1 cellular context compared by ENCODE assay signal in the genomic region with DNA sequence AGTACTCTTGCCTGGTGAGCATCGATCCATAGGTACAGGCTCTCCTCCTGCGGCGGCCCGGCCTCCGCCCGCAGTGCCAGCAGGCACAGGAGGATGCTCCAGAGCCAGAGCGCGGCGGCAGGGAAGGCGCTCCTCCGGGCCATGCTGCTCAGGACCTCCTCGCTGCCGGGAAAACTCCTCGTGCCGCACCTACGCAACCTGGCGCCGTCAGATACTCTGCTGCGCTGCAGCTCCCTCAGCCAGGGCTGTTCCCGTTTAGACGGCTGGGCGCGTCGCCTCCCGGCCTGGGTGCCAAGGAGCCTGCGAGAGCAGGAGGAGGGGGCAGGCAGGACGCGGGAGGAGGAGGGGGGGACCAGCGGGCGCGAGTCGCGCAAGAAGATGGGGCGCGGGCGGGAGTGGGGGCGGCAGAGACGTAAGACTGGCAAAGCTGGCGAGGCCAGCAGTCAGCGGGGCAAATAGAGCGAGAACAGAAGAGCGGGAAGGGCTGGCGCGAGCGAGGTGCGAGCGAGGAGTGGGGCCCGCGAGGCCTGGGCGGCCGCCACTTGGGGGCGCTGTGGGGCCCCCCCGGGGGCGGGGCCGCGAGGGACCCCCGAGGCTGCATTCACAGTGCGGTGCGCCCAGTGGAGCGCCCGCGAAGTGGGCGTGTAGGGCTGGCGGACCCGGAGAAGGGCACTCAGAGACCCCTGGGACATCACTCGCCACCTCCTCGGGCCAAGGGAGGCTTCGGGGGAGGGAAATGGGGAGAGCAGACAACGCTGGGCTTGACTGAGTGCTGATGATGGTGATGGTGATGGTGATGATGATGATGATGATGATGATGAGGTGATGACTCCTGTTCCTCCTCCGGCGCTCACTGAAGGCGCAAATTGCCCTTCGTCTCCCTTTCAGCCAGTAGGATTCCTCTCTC.
TF ChIP-seq lines count a peak whose summit lies in the region.

A gene with protein sequence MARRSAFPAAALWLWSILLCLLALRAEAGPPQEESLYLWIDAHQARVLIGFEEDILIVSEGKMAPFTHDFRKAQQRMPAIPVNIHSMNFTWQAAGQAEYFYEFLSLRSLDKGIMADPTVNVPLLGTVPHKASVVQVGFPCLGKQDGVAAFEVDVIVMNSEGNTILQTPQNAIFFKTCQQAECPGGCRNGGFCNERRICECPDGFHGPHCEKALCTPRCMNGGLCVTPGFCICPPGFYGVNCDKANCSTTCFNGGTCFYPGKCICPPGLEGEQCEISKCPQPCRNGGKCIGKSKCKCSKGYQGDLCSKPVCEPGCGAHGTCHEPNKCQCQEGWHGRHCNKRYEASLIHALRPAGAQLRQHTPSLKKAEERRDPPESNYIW (minus strand): TSS at position 257 of the 907 bp plus-strand sequence. CDS start 114 bp downstream, at position 143.

TF ChIP-seq in WTC11, 78 proteins besides CTCF, POLR2A, EP300 and RAD21 (continued from another document and continues in another):
- TF ChIP-seq, protein P1, sequence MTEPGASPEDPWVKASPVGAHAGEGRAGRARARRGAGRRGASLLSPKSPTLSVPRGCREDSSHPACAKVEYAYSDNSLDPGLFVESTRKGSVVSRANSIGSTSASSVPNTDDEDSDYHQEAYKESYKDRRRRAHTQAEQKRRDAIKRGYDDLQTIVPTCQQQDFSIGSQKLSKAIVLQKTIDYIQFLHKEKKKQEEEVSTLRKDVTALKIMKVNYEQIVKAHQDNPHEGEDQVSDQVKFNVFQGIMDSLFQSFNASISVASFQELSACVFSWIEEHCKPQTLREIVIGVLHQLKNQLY (CRISPR knock-in tag; IDR thresholded peaks at IDR 0.05): no peak
- TF ChIP-seq, protein P2, sequence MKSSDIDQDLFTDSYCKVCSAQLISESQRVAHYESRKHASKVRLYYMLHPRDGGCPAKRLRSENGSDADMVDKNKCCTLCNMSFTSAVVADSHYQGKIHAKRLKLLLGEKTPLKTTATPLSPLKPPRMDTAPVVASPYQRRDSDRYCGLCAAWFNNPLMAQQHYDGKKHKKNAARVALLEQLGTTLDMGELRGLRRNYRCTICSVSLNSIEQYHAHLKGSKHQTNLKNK (CRISPR knock-in tag; IDR thresholded peaks at IDR 0.05): no peak
- TF ChIP-seq NR1H2 (CRISPR knock-in tag; IDR thresholded peaks at IDR 0.05) (no peak), SMAD3 (CRISPR knock-in tag; IDR thresholded peaks at IDR 0.05; ENCODE audit: borderline replicate concordance) (0 out of 2 replicates have a peak, but pooled peaks have one; percentile 18), FOXJ3 (CRISPR knock-in tag; IDR thresholded peaks at IDR 0.05; ENCODE audit: borderline replicate concordance) (no peak), ZNF423 (CRISPR knock-in tag; IDR thresholded peaks at IDR 0.05) (no peak), NR3C1 (CRISPR knock-in tag; conservative IDR thresholded peaks at IDR 0.05; ENCODE audit: low read depth) (no peak), PRRX2 (CRISPR knock-in tag; IDR thresholded peaks at IDR 0.05) (no peak), SOX15 (CRISPR knock-in tag; IDR thresholded peaks at IDR 0.05) (no peak), ZBTB21 (CRISPR knock-in tag; IDR thresholded peaks at IDR 0.05; ENCODE audit: borderline replicate concordance) (peak; percentile 80; the same call in 1 of the 2 replicates), TCF7 (CRISPR knock-in tag; IDR thresholded peaks at IDR 0.05; ENCODE audit: low read depth) (no peak), ELF4 (CRISPR knock-in tag; IDR thresholded peaks at IDR 0.05; ENCODE audit: low read depth) (no peak), JAZF1 (CRISPR knock-in tag; IDR thresholded peaks at IDR 0.05) (no peak), ZNF219 (CRISPR knock-in tag; IDR thresholded peaks at IDR 0.05; ENCODE audit: borderline replicate concordance) (no peak), TEAD1 (CRISPR knock-in tag; IDR thresholded peaks at IDR 0.05) (no peak), RORB (CRISPR knock-in tag; IDR thresholded peaks at IDR 0.05) (no peak)
- TF ChIP-seq, protein P3, sequence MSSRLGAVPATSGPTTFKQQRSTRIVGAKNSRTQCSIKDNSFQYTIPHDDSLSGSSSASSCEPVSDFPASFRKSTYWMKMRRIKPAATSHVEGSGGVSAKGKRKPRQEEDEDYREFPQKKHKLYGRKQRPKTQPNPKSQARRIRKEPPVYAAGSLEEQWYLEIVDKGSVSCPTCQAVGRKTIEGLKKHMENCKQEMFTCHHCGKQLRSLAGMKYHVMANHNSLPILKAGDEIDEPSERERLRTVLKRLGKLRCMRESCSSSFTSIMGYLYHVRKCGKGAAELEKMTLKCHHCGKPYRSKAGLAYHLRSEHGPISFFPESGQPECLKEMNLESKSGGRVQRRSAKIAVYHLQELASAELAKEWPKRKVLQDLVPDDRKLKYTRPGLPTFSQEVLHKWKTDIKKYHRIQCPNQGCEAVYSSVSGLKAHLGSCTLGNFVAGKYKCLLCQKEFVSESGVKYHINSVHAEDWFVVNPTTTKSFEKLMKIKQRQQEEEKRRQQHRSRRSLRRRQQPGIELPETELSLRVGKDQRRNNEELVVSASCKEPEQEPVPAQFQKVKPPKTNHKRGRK (CRISPR knock-in tag; IDR thresholded peaks at IDR 0.05; ENCODE audit: borderline replicate concordance): 0 out of 2 replicates have a peak, but pooled peaks have one; percentile 16
- TF ChIP-seq, protein P4, sequence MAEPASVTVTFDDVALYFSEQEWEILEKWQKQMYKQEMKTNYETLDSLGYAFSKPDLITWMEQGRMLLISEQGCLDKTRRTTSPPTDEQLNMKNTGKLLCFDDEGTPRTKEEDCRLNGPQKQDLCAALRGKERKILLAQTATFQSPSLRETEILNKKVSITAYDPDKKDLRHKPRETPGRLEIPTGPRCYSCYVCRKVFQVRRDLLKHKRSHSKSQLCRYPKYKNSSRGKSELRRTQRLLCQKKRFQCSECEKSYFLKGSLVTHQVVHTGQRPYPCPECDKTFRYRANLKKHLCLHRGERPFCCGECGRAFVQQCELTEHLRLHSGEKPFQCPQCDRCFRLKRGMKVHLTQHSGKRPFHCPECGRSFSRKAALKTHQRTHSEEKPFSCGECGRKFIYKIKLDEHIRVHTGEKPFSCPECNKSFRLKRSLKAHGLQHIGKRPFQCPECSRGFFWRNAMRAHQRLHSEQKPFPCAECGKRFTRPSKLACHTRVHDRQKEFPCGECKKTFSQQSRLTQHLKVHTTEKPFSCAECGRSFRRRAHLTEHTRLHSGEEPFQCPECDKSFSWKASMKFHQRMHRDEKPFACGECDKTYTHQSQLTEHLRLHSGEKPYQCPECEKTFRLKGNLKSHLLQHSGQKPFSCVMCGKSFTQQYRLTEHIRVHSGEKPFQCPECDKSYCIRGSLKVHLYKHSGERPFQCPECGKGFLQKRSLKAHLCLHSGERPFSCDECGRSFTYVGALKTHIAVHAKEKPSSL (CRISPR knock-in tag; conservative IDR thresholded peaks at IDR 0.05): no peak
- TF ChIP-seq, protein P5, sequence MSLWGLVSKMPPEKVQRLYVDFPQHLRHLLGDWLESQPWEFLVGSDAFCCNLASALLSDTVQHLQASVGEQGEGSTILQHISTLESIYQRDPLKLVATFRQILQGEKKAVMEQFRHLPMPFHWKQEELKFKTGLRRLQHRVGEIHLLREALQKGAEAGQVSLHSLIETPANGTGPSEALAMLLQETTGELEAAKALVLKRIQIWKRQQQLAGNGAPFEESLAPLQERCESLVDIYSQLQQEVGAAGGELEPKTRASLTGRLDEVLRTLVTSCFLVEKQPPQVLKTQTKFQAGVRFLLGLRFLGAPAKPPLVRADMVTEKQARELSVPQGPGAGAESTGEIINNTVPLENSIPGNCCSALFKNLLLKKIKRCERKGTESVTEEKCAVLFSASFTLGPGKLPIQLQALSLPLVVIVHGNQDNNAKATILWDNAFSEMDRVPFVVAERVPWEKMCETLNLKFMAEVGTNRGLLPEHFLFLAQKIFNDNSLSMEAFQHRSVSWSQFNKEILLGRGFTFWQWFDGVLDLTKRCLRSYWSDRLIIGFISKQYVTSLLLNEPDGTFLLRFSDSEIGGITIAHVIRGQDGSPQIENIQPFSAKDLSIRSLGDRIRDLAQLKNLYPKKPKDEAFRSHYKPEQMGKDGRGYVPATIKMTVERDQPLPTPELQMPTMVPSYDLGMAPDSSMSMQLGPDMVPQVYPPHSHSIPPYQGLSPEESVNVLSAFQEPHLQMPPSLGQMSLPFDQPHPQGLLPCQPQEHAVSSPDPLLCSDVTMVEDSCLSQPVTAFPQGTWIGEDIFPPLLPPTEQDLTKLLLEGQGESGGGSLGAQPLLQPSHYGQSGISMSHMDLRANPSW (CRISPR knock-in tag; conservative IDR thresholded peaks at IDR 0.05; ENCODE audit: low read depth): no peak
- TF ChIP-seq, protein P6, sequence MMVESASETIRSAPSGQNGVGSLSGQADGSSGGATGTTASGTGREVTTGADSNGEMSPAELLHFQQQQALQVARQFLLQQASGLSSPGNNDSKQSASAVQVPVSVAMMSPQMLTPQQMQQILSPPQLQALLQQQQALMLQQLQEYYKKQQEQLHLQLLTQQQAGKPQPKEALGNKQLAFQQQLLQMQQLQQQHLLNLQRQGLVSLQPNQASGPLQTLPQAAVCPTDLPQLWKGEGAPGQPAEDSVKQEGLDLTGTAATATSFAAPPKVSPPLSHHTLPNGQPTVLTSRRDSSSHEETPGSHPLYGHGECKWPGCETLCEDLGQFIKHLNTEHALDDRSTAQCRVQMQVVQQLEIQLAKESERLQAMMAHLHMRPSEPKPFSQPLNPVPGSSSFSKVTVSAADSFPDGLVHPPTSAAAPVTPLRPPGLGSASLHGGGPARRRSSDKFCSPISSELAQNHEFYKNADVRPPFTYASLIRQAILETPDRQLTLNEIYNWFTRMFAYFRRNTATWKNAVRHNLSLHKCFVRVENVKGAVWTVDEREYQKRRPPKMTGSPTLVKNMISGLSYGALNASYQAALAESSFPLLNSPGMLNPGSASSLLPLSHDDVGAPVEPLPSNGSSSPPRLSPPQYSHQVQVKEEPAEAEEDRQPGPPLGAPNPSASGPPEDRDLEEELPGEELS (CRISPR knock-in tag; IDR thresholded peaks at IDR 0.05): peak; percentile 64; the same call in 1 of the 2 replicates
- TF ChIP-seq, protein P7, sequence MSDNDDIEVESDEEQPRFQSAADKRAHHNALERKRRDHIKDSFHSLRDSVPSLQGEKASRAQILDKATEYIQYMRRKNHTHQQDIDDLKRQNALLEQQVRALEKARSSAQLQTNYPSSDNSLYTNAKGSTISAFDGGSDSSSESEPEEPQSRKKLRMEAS (CRISPR knock-in tag; IDR thresholded peaks at IDR 0.05): peak; percentile 95
- TF ChIP-seq, protein P8, sequence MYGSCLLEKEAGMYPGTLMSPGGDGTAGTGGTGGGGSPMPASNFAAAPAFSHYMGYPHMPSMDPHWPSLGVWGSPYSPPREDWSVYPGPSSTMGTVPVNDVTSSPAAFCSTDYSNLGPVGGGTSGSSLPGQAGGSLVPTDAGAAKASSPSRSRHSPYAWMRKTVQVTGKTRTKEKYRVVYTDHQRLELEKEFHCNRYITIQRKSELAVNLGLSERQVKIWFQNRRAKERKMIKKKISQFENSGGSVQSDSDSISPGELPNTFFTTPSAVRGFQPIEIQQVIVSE (CRISPR knock-in tag; IDR thresholded peaks at IDR 0.05; ENCODE audit: borderline replicate concordance): no peak
- TF ChIP-seq, protein P9, sequence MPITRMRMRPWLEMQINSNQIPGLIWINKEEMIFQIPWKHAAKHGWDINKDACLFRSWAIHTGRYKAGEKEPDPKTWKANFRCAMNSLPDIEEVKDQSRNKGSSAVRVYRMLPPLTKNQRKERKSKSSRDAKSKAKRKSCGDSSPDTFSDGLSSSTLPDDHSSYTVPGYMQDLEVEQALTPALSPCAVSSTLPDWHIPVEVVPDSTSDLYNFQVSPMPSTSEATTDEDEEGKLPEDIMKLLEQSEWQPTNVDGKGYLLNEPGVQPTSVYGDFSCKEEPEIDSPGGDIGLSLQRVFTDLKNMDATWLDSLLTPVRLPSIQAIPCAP (CRISPR knock-in tag; IDR thresholded peaks at IDR 0.05): peak; percentile 76; the same call in 1 of the 2 replicates
- TF ChIP-seq, protein P10, sequence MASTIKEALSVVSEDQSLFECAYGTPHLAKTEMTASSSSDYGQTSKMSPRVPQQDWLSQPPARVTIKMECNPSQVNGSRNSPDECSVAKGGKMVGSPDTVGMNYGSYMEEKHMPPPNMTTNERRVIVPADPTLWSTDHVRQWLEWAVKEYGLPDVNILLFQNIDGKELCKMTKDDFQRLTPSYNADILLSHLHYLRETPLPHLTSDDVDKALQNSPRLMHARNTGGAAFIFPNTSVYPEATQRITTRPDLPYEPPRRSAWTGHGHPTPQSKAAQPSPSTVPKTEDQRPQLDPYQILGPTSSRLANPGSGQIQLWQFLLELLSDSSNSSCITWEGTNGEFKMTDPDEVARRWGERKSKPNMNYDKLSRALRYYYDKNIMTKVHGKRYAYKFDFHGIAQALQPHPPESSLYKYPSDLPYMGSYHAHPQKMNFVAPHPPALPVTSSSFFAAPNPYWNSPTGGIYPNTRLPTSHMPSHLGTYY (CRISPR knock-in tag; IDR thresholded peaks at IDR 0.05): no peak
- TF ChIP-seq, protein P11, sequence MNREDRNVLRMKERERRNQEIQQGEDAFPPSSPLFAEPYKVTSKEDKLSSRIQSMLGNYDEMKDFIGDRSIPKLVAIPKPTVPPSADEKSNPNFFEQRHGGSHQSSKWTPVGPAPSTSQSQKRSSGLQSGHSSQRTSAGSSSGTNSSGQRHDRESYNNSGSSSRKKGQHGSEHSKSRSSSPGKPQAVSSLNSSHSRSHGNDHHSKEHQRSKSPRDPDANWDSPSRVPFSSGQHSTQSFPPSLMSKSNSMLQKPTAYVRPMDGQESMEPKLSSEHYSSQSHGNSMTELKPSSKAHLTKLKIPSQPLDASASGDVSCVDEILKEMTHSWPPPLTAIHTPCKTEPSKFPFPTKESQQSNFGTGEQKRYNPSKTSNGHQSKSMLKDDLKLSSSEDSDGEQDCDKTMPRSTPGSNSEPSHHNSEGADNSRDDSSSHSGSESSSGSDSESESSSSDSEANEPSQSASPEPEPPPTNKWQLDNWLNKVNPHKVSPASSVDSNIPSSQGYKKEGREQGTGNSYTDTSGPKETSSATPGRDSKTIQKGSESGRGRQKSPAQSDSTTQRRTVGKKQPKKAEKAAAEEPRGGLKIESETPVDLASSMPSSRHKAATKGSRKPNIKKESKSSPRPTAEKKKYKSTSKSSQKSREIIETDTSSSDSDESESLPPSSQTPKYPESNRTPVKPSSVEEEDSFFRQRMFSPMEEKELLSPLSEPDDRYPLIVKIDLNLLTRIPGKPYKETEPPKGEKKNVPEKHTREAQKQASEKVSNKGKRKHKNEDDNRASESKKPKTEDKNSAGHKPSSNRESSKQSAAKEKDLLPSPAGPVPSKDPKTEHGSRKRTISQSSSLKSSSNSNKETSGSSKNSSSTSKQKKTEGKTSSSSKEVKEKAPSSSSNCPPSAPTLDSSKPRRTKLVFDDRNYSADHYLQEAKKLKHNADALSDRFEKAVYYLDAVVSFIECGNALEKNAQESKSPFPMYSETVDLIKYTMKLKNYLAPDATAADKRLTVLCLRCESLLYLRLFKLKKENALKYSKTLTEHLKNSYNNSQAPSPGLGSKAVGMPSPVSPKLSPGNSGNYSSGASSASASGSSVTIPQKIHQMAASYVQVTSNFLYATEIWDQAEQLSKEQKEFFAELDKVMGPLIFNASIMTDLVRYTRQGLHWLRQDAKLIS (CRISPR knock-in tag; IDR thresholded peaks at IDR 0.05; ENCODE audit: borderline replicate concordance): peak; percentile 72; the same call in 1 of the 2 replicates
- TF ChIP-seq, protein P12, sequence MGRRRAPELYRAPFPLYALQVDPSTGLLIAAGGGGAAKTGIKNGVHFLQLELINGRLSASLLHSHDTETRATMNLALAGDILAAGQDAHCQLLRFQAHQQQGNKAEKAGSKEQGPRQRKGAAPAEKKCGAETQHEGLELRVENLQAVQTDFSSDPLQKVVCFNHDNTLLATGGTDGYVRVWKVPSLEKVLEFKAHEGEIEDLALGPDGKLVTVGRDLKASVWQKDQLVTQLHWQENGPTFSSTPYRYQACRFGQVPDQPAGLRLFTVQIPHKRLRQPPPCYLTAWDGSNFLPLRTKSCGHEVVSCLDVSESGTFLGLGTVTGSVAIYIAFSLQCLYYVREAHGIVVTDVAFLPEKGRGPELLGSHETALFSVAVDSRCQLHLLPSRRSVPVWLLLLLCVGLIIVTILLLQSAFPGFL (CRISPR knock-in tag; IDR thresholded peaks at IDR 0.05; ENCODE audit: borderline replicate concordance): no peak
